Comparison of ENCODE assay signal across 1 cellular context in the genomic region with DNA sequence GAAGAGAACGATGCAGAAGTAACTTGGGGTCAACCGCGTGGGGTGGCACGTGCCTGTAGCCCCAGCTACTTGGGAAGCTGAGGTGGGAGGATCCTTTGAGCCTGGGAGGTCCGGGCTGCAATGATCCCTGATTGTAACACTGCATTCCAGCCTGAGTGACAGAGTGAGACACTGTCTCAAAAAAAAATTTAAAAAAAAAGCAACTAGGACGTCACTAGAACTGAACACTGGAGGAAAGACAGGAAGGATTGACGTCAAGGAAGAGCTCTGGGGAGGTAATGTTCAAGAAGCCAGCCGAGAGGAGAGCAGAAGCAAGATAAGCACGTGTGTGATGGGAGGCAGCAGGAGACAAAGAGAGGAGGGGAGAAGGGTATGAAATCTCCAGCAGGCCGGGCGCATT.
TF ChIP-seq lines count a peak whose summit lies in the region.

No MANE protein-coding gene starts in this region.

TF ChIP-seq in HepG2, 621 proteins besides CTCF, POLR2A, EP300 and RAD21:
- TF ChIP-seq DR1 (CRISPR knock-in tag; IDR thresholded peaks at IDR 0.05) (no peak), NAIF1 (CRISPR knock-in tag; IDR thresholded peaks at IDR 0.05; ENCODE audit: borderline replicate concordance) (no peak), TEAD3 (CRISPR knock-in tag; optimal IDR thresholded peaks at IDR 0.05; ENCODE audit: borderline replicate concordance) (no peak), ZNF850 (CRISPR knock-in tag; conservative IDR thresholded peaks at IDR 0.05) (no peak), RERE (CRISPR knock-in tag; IDR thresholded peaks at IDR 0.05; ENCODE audit: low read depth) (no peak), ZNF343 (CRISPR knock-in tag; IDR thresholded peaks at IDR 0.05) (no peak), ZNF784 (CRISPR knock-in tag; IDR thresholded peaks at IDR 0.05; ENCODE audit: borderline replicate concordance) (no peak), HIC2 (CRISPR knock-in tag; IDR thresholded peaks at IDR 0.05; ENCODE audit: low read depth) (no peak), ZKSCAN8 (CRISPR knock-in tag; IDR thresholded peaks at IDR 0.05; ENCODE audit: borderline replicate concordance) (no peak), PHF20 (CRISPR knock-in tag; IDR thresholded peaks at IDR 0.05) (no peak), ZFYVE20 (CRISPR knock-in tag; IDR thresholded peaks at IDR 0.05; ENCODE audit: borderline replicate concordance, low read depth) (no peak), KMT2A (CRISPR knock-in tag; IDR thresholded peaks at IDR 0.05) (no peak)
- TF ChIP-seq, protein P1, sequence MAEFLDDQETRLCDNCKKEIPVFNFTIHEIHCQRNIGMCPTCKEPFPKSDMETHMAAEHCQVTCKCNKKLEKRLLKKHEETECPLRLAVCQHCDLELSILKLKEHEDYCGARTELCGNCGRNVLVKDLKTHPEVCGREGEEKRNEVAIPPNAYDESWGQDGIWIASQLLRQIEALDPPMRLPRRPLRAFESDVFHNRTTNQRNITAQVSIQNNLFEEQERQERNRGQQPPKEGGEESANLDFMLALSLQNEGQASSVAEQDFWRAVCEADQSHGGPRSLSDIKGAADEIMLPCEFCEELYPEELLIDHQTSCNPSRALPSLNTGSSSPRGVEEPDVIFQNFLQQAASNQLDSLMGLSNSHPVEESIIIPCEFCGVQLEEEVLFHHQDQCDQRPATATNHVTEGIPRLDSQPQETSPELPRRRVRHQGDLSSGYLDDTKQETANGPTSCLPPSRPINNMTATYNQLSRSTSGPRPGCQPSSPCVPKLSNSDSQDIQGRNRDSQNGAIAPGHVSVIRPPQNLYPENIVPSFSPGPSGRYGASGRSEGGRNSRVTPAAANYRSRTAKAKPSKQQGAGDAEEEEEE (CRISPR knock-in tag; IDR thresholded peaks at IDR 0.05; ENCODE audit: borderline replicate concordance): no peak
